In genomic region chr5:172872997-172873491, GRCh38 we compare ENCODE assay signal across 11 cellular contexts. TPM values are rescaled to one million over a fixed set of nuclear protein-coding genes. Genes with fewer than 3 reads are reported as not detected.
A peak's percentile ranks its signal among the peaks of the same experiment; 100 is the strongest.
DNase-seq lines count a peak whose midpoint lies in the region; ATAC-seq, FAIRE-seq and TF ChIP-seq lines count a peak whose summit lies in the region.
"Had no signal": no experiment of that assay in that cellular context is flagged by ENCODE, and none has a peak within 500 bp of the region (broad histone marks: within the 10 kb centered on the region; RNA-seq: fewer than 3 reads in every experiment).

No MANE protein-coding gene starts in this region.

- no peak overlapping the region for H3K9ac ChIP-seq in HepG2 (ENCODE audit: insufficient read depth, low read depth, low read length)
- no peak overlapping the region for H3K9ac ChIP-seq in smooth muscle cell (ENCODE audit: low read depth)
- H3K9ac ChIP-seq: KMS-11 had no signal

- H3K27ac ChIP-seq in HEK293 (ENCODE audit: extremely low read depth, low read depth, low read length): no peak overlapping the region
- peak overlapping the region in 58 of 59 donors; percentile 43 to 96 (median 90) for H3K27ac ChIP-seq in dorsolateral prefrontal cortex
- H3K27ac ChIP-seq in HepG2 (ENCODE audit: extremely low read length, insufficient read depth, low read length): no peak overlapping the region
- peak overlapping the region; percentile 81 for H3K27ac ChIP-seq in smooth muscle cell (ENCODE audit: low read depth)
- H3K27ac ChIP-seq: KMS-11 had no signal

- CTCF ChIA-PET in HEK293 (lab: Yijun Ruan, JAX) (interaction anchor here (0.9 kb wide), 1 partner anchor 158 kb away, joined by 3 read pairs; no protein-coding TSS in a partner anchor), HepG2 (lab: Yijun Ruan, JAX; ENCODE audit: low intra/inter-chr PET ratio, low total read pairs) (no interaction called here)

- POLR2A ChIA-PET in HEK293 (lab: Yijun Ruan, JAX) (no interaction called here), HepG2 (lab: Yijun Ruan, JAX) (interaction anchor here (1.8 kb wide), 1 partner anchor 14 kb away, joined by 8 read pairs; no protein-coding TSS in a partner anchor)

- no peak for TF ChIP-seq EP300 in HepG2 (IDR thresholded peaks at IDR 0.05; ENCODE audit: low read depth in 2 of 2, low read length in 2 of 2)
- no peak for TF ChIP-seq EP300 in HepG2 (CRISPR knock-in tag; IDR thresholded peaks at IDR 0.05; ENCODE audit: borderline replicate concordance)

- no peak overlapping the region for H3K4me3 ChIP-seq in HEK293 (ENCODE audit: low read depth, low read length)
- peak overlapping the region in 10 of 59 donors; percentile 0 to 26 (median 12) for H3K4me3 ChIP-seq in dorsolateral prefrontal cortex
- no peak overlapping the region for H3K4me3 ChIP-seq in HepG2 (replicated peaks in 1 of 3; ENCODE audit: insufficient read depth in 1 of 3, low read depth in 2 of 3, low read length in 3 of 3)
- no peak overlapping the region for H3K4me3 ChIP-seq in smooth muscle cell

- TF ChIP-seq RAD21 in HepG2 (CRISPR knock-in tag; IDR thresholded peaks at IDR 0.05): no peak

- TF ChIP-seq CTCF in HEK293 (tag by site-specific recombination; IDR thresholded peaks at IDR 0.05): no peak
- peak in 2 of 56 donors; percentile 10 to 11 for TF ChIP-seq CTCF in dorsolateral prefrontal cortex (IDR thresholded peaks at IDR 0.05 in 54 of 56, conservative IDR thresholded peaks at IDR 0.05 in 2 of 56; ENCODE audit: low read depth in 1 of 56, partially characterized antibody in 56 of 56)
- no peak for TF ChIP-seq CTCF in HepG2 (CRISPR knock-in tag; IDR thresholded peaks at IDR 0.05)
- no peak for TF ChIP-seq CTCF in smooth muscle cell (IDR thresholded peaks at IDR 0.05; ENCODE audit: borderline replicate concordance, insufficient read depth, poor library complexity, severe bottlenecking)

- ATAC-seq in HepG2: no peak
- ATAC-seq: HCT116; natural killer cell treated with Interleukin-12 subunit alpha and Interleukin-12 subunit beta and Interleukin-15 and Interleukin-18, amount 100 ng/mL, for 72 hours had no signal

- H3K9me3 ChIP-seq in HEK293 (ENCODE audit: control insufficient read depth, insufficient read depth, low read depth, low read length): no peaks in the 10 kb centered on the region
- H3K9me3 ChIP-seq in HepG2 (ENCODE audit: low read length): no peaks in the 10 kb centered on the region
- H3K9me3 ChIP-seq in smooth muscle cell (replicated peaks; ENCODE audit: low read depth): no peaks in the 10 kb centered on the region

- H4K20me1 ChIP-seq in HepG2 (ENCODE audit: insufficient read depth, low read length) (no peaks in the 10 kb centered on the region), smooth muscle cell (ENCODE audit: low read depth) (peaks cover 9% of the 10 kb centered on the region)

- H3K27me3 ChIP-seq in dorsolateral prefrontal cortex (no peaks in the 10 kb centered on the region), HepG2 (ENCODE audit: control insufficient read depth in 1 of 2, insufficient read depth in 2 of 2, low read length in 2 of 2) (no peaks in the 10 kb centered on the region), smooth muscle cell (ENCODE audit: low read depth) (no peaks in the 10 kb centered on the region)

- TF ChIP-seq POLR2A in HepG2 (IDR thresholded peaks at IDR 0.05; ENCODE audit: insufficient read depth in 1 of 2, low read depth in 2 of 2, low read length in 2 of 2) (no peak), GM12891 (IDR thresholded peaks at IDR 0.05; ENCODE audit: low read depth, low read length) (no peak)

- DNase-seq in dorsolateral prefrontal cortex (peak in 9 of 10 donors; percentile 66 to 87 (median 75)), HepG2 (ENCODE audit: low spot score) (no peak), smooth muscle cell (lab: John Stamatoyannopoulos, UW; ENCODE audit: unreplicated experiment) (no peak), COLO829 (ENCODE audit: low spot score) (no peak), NCI-H1436 treated with DMSO at 0.1 percent for 48 hours (lab: John Stamatoyannopoulos, UW) (no peak), GM12891 (ENCODE audit: insufficient read length, low spot score) (no peak)
- DNase-seq in central memory CD4-positive, alpha-beta T cell: no peak

- no peak overlapping the region for H3K4me2 ChIP-seq in HepG2 (ENCODE audit: low read depth, low read length)
- H3K4me2 ChIP-seq in smooth muscle cell: no peak overlapping the region
- H3K4me2 ChIP-seq: KMS-11 had no signal

- no TSS peak for BruUV-seq in HepG2 (replicated peaks; lab: Mats Ljungman, UMichigan)

- FAIRE-seq in HepG2 (lab: Jason Lieb, UNC) (no peak), GM12891 (lab: Jason Lieb, UNC) (no peak)

- H2AFZ ChIP-seq in HepG2 (ENCODE audit: low read length): no peak overlapping the region
- H2AFZ ChIP-seq in smooth muscle cell (ENCODE audit: low read depth): no peak overlapping the region

- in situ Hi-C loops in HepG2 (cut with HindIII; ENCODE audit: extremely low pct_ligation_motif_present, low pct_unique_long_range_greater_than_20kb): no loop called here

- intact Hi-C loops in dorsolateral prefrontal cortex (cut with DNase I) (loop anchor here (1.0 to 10.0 kb wide), 4 partner anchors 36 to 102 kb away; partner anchors contain the start of gene DUSP1 (in 1 of the 2)), HepG2 (cut with micrococcal nuclease; ENCODE audit: unreplicated experiment) (no loop called here)

- peaks cover 8% of the 10 kb centered on the region for H3F3A ChIP-seq in smooth muscle cell (ENCODE audit: low read depth)

- peaks cover 57% of the 10 kb centered on the region for H3K79me2 ChIP-seq in HepG2 (ENCODE audit: insufficient read depth, low read length)
- peaks cover 40% of the 10 kb centered on the region for H3K79me2 ChIP-seq in smooth muscle cell (ENCODE audit: low read depth)

- H3K4me1 ChIP-seq in HEK293 (ENCODE audit: control insufficient read depth, insufficient read depth, low read length) (peaks cover 6% of the 10 kb centered on the region; the same call in 1 of the 2 replicates), HepG2 (ENCODE audit: insufficient read depth, low read length) (peaks cover 58% of the 10 kb centered on the region), smooth muscle cell (ENCODE audit: low read depth) (peaks cover 13% of the 10 kb centered on the region)

- H3K36me3 ChIP-seq in HEK293 (ENCODE audit: control insufficient read depth in 2 of 2, insufficient read depth in 1 of 2, low read length in 2 of 2) (no peaks in the 10 kb centered on the region), HepG2 (replicated peaks in 1 of 2; ENCODE audit: control insufficient read depth in 1 of 2, insufficient read depth in 2 of 2, low read length in 2 of 2) (peaks cover 3 to 19% of the 10 kb centered on the region in 2 experiments; a peak in 3 of 5 replicates), smooth muscle cell (ENCODE audit: low read depth) (no peaks in the 10 kb centered on the region)

- 95% methylated on average over 11 of the region's 13 CpGs for WGBS in HepG2 (ENCODE audit: low lambda C conversion rate)
- 70% methylated on average over 13 of the region's 13 CpGs for WGBS in smooth muscle cell (ENCODE audit: low lambda C conversion rate)

TF ChIP-seq in HepG2, 621 proteins besides CTCF, POLR2A, EP300 and RAD21 (continues in another document):
- no peak for TF ChIP-seq ATF7 (IDR thresholded peaks at IDR 0.05)
- TF ChIP-seq ATF7 (CRISPR knock-in tag; IDR thresholded peaks at IDR 0.05): 0 out of 2 replicates have a peak, but pooled peaks have one; percentile 34
- no peak for TF ChIP-seq NCOA5 (CRISPR knock-in tag; IDR thresholded peaks at IDR 0.05)
- no peak for TF ChIP-seq RBM22 (optimal IDR thresholded peaks at IDR 0.05; ENCODE audit: low read length)
- TF ChIP-seq GABPA (IDR thresholded peaks at IDR 0.05; ENCODE audit: low read depth, low read length): no peak
- 0 out of 2 replicates have a peak, but pooled peaks have one; percentile 9 for TF ChIP-seq GABPA (CRISPR knock-in tag; IDR thresholded peaks at IDR 0.05; ENCODE audit: low read depth)

TF ChIP-seq in GM12891, 5 proteins besides CTCF, POLR2A, EP300 and RAD21:
- TF ChIP-seq SPI1 (IDR thresholded peaks at IDR 0.05; ENCODE audit: low read depth, low read length) (no peak), POU2F2 (IDR thresholded peaks at IDR 0.05; ENCODE audit: low read depth, low read length) (no peak), TAF1 (IDR thresholded peaks at IDR 0.05; ENCODE audit: low read depth, low read length) (no peak), PAX5 (IDR thresholded peaks at IDR 0.05; ENCODE audit: insufficient read depth, low read length, severe bottlenecking) (no peak), POLR2AphosphoS5 (IDR thresholded peaks at IDR 0.05; ENCODE audit: low read depth, low read length) (no peak)

RNA-seq across cellular contexts. Expression of gene ERGIC1, which starts 39.0 kb away (rescaled TPM):
- 100 to 1,000 TPM in 4 of 120 experiments, 10 to 100 TPM in 116; 48.4 to 109 (median 68.1) TPM for total RNA-seq in dorsolateral prefrontal cortex
- 56.6 and 78.5 TPM in 2 replicates for total RNA-seq in HepG2 (2016; rRNA removed; fragmentation: Illumina TruSeq; extraction: Trizol)
- 56.7 and 59.9 TPM in 2 replicates for total RNA-seq in HepG2 (2016; cell fraction: cytosol; rRNA removed; fragmentation: Illumina TruSeq; extraction: Trizol; ENCODE audit: low read depth)
- total RNA-seq in HepG2 (2016; cell fraction: insoluble cytoplasmic fraction; rRNA removed; fragmentation: Illumina TruSeq; extraction: Trizol): 51.2 and 75.8 TPM in 2 replicates
- 144 and 156 TPM in 2 replicates for total RNA-seq in HepG2 (2016; cell fraction: membrane; rRNA removed; fragmentation: Illumina TruSeq; extraction: Trizol)
- total RNA-seq in HepG2 (2016; cell fraction: nucleus; rRNA removed; fragmentation: Illumina TruSeq; extraction: Trizol): 57.0 and 67.0 TPM in 2 replicates
- polyA plus RNA-seq in HepG2 (2011; rRNA removed): 184 and 205 TPM in 2 replicates
- polyA plus RNA-seq in HepG2 (2011; cell fraction: cytosol; rRNA removed): 216 and 224 TPM in 2 replicates
- 121 and 137 TPM in 2 replicates for polyA plus RNA-seq in HepG2 (2011; cell fraction: nucleus; rRNA removed)
- polyA plus RNA-seq in HepG2 (2012): 145 and 175 TPM in 2 replicates
- 87.6 and 105 TPM in 2 replicates for polyA plus RNA-seq in HepG2 (2016; cell fraction: cytosol; fragmentation: Illumina TruSeq; extraction: Trizol; ENCODE audit: low read depth)
- polyA plus RNA-seq in HepG2 (2016; cell fraction: insoluble cytoplasmic fraction; fragmentation: Illumina TruSeq; extraction: Trizol; ENCODE audit: low read depth): 71.8 and 81.7 TPM in 2 replicates
- polyA plus RNA-seq in HepG2 (2016; cell fraction: membrane; fragmentation: Illumina TruSeq; extraction: Trizol; ENCODE audit: low read depth): 183 and 185 TPM in 2 replicates
- 94.6 and 95.4 TPM in 2 replicates for polyA plus RNA-seq in HepG2 (2016; cell fraction: nucleus; fragmentation: Illumina TruSeq; extraction: Trizol; ENCODE audit: insufficient read depth, low read depth)
- polyA minus RNA-seq in HepG2 (2011; rRNA and poly(A)+ RNA removed; ENCODE audit: low replicate concordance): 179 and 302 TPM in 2 replicates
- 60.3 and 74.0 TPM in 2 replicates for polyA minus RNA-seq in HepG2 (2011; cell fraction: cytosol; rRNA and poly(A)+ RNA removed)
- 85.1 and 89.6 TPM in 2 replicates for polyA minus RNA-seq in HepG2 (2011; cell fraction: nucleus; rRNA and poly(A)+ RNA removed)
- 135 and 140 TPM in 2 replicates for total RNA-seq in smooth muscle cell
- polyA plus RNA-seq in smooth muscle cell: 33.2 and 38.2 TPM in 2 replicates
- 57.4 TPM for polyA plus RNA-seq in GM12891 (2012; ENCODE audit: low read depth, missing spikeins)

Comparison
In these comparisons a context has a peak if more than half of its experiments do, and no peak if none do; other contexts are left out.
1. H3K27ac ChIP-seq: peak in dorsolateral prefrontal cortex (58 of 59) and smooth muscle cell (single experiment); none in HEK293 (single experiment) and HepG2 (single experiment).
2. DNase-seq: peak in dorsolateral prefrontal cortex (9 of 10); none in HepG2 (single experiment), smooth muscle cell (single experiment), COLO829 (single experiment), NCI-H1436 treated with DMSO at 0.1 percent for 48 hours (single experiment), central memory CD4-positive, alpha-beta T cell (single experiment) and GM12891 (single experiment).